ENCODE assay signal across 1 cellular context in the genomic region with DNA sequence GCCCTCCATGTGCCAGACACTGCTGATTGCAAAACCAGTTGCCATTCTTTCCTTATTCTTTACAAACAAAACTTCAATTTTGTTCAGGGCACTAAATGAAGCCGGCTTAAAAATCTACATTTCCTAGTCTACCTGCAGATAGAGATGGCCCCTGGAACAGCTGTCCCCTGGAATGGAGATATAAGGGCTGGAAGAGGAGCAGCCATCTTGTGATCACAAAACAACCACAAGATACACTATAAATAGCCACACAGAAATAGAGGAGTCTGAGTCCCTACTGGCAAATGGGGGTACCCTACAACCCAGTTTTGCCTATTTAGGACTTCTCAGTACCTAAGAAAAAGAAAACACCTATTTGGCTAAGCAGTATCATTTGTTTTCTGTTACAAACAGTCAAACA.
TF ChIP-seq lines count a peak whose summit lies in the region.

No MANE protein-coding gene starts in this region.

TF ChIP-seq in HCT116, 20 proteins besides CTCF, POLR2A, EP300 and RAD21 (continued from another document):
- TF ChIP-seq, protein P1, sequence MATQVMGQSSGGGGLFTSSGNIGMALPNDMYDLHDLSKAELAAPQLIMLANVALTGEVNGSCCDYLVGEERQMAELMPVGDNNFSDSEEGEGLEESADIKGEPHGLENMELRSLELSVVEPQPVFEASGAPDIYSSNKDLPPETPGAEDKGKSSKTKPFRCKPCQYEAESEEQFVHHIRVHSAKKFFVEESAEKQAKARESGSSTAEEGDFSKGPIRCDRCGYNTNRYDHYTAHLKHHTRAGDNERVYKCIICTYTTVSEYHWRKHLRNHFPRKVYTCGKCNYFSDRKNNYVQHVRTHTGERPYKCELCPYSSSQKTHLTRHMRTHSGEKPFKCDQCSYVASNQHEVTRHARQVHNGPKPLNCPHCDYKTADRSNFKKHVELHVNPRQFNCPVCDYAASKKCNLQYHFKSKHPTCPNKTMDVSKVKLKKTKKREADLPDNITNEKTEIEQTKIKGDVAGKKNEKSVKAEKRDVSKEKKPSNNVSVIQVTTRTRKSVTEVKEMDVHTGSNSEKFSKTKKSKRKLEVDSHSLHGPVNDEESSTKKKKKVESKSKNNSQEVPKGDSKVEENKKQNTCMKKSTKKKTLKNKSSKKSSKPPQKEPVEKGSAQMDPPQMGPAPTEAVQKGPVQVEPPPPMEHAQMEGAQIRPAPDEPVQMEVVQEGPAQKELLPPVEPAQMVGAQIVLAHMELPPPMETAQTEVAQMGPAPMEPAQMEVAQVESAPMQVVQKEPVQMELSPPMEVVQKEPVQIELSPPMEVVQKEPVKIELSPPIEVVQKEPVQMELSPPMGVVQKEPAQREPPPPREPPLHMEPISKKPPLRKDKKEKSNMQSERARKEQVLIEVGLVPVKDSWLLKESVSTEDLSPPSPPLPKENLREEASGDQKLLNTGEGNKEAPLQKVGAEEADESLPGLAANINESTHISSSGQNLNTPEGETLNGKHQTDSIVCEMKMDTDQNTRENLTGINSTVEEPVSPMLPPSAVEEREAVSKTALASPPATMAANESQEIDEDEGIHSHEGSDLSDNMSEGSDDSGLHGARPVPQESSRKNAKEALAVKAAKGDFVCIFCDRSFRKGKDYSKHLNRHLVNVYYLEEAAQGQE (IDR thresholded peaks at IDR 0.05; ENCODE audit: low read depth) = no peak
